1 cellular context compared by ENCODE assay signal in the genomic region with DNA sequence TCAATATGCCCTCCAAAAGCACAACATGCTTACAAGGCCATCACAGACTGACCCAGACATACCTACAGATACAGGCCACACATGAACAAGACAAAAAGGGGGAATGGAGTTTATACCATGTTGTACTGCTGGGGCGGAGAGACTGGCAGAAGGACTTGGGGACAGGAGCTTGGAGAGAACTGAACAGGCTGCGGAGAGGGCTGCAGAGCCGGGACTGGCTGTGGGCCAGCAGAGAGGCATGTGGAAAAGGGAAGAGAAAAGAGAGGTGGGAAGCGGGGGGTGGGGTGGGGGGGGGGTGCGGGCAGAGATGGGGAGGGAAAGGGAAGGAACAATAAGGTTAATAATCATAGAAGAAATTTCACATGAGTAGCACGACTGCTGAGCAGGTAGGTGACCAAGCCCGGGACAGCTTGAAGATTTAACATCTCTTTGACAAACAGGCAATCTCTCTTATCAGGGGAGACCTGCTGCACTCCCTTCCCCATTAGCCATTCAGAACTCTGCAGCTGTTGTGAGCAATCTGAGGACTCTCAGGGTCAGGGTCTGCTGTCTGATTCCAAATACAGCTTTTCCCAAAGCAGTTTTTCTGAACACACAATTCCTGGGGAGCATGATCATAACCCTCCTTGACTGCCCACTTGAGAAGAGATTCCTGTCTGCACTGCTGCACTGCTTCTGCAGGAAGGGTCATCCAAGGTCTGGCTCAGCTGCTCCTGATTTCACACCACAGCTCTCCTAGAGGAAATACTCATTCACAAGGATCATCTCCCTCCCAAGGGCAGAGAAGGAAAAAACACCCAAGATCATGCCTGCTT.
TF ChIP-seq lines count a peak whose summit lies in the region.

No MANE protein-coding gene starts in this region.

TF ChIP-seq in IMR-90, 13 proteins besides CTCF, POLR2A, EP300 and RAD21:
- no peak for TF ChIP-seq MAFK (IDR thresholded peaks at IDR 0.05; ENCODE audit: low read depth, low read length)
- TF ChIP-seq, protein P1, sequence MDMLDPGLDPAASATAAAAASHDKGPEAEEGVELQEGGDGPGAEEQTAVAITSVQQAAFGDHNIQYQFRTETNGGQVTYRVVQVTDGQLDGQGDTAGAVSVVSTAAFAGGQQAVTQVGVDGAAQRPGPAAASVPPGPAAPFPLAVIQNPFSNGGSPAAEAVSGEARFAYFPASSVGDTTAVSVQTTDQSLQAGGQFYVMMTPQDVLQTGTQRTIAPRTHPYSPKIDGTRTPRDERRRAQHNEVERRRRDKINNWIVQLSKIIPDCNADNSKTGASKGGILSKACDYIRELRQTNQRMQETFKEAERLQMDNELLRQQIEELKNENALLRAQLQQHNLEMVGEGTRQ (IDR thresholded peaks at IDR 0.05; ENCODE audit: low read depth, low read length), result no peak
- TF ChIP-seq NFE2L2 (IDR thresholded peaks at IDR 0.05; ENCODE audit: low read depth, low read length), result no peak
- no peak for TF ChIP-seq MXI1 (IDR thresholded peaks at IDR 0.05; ENCODE audit: borderline replicate concordance, low read depth, low read length)
- TF ChIP-seq SMC3 (IDR thresholded peaks at IDR 0.05; ENCODE audit: low read depth, low read length), result no peak
- no peak for TF ChIP-seq RFX5 (IDR thresholded peaks at IDR 0.05; ENCODE audit: low read depth, low read length)
- no peak for TF ChIP-seq MAZ (IDR thresholded peaks at IDR 0.05; ENCODE audit: borderline replicate concordance, low read depth, low read length)
- TF ChIP-seq RCOR1 (IDR thresholded peaks at IDR 0.05; ENCODE audit: insufficient replicate concordance, low read length), result no peak
- TF ChIP-seq CHD1 (IDR thresholded peaks at IDR 0.05; ENCODE audit: low read depth, low read length), result no peak
- TF ChIP-seq, protein P2, sequence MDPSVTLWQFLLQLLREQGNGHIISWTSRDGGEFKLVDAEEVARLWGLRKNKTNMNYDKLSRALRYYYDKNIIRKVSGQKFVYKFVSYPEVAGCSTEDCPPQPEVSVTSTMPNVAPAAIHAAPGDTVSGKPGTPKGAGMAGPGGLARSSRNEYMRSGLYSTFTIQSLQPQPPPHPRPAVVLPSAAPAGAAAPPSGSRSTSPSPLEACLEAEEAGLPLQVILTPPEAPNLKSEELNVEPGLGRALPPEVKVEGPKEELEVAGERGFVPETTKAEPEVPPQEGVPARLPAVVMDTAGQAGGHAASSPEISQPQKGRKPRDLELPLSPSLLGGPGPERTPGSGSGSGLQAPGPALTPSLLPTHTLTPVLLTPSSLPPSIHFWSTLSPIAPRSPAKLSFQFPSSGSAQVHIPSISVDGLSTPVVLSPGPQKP (IDR thresholded peaks at IDR 0.05; ENCODE audit: borderline replicate concordance, low read depth, low read length), result no peak
- TF ChIP-seq BHLHE40 (IDR thresholded peaks at IDR 0.05; ENCODE audit: low read depth, low read length), result no peak
- no peak for TF ChIP-seq CEBPB (IDR thresholded peaks at IDR 0.05; ENCODE audit: low read depth, low read length)
- no peak for TF ChIP-seq FOS (IDR thresholded peaks at IDR 0.05; ENCODE audit: low read depth, low read length)
